ENCODE assay signal across 13 cellular contexts in genomic region chrX:29687687-29688086, GRCh38.
A peak's percentile ranks its signal among the peaks of the same experiment; 100 is the strongest.
DNase-seq lines count a peak whose midpoint lies in the region; ATAC-seq, FAIRE-seq and TF ChIP-seq lines count a peak whose summit lies in the region.
"Had no signal": no experiment of that assay in that cellular context is flagged by ENCODE, and none has a peak within 500 bp of the region (broad histone marks: within the 10 kb centered on the region; RNA-seq: fewer than 3 reads in every experiment).

No MANE protein-coding gene starts in this region.

- H3K4me3 ChIP-seq in cardiac muscle cell (no peak overlapping the region), adipocyte (ENCODE audit: low read length) (no peak overlapping the region)
- H3K4me3 ChIP-seq: K562 had no signal

- TF ChIP-seq CTCF in cardiac muscle cell (IDR thresholded peaks at IDR 0.05; ENCODE audit: low read depth, low read length) = peak; percentile 27

- H3K9me3 ChIP-seq in cardiac muscle cell (ENCODE audit: low read depth) (no peaks in the 10 kb centered on the region), adipocyte (ENCODE audit: control insufficient read depth, low read length) (no peaks in the 10 kb centered on the region)

- H3K27ac ChIP-seq in cardiac muscle cell = no peak overlapping the region

- no peak overlapping the region for H3K9ac ChIP-seq in adipocyte (ENCODE audit: low read length)

- H3K27me3 ChIP-seq in cardiac muscle cell (no peaks in the 10 kb centered on the region), adipocyte (replicated peaks; ENCODE audit: control insufficient read depth, insufficient read depth, low read length) (no peaks in the 10 kb centered on the region)

- ATAC-seq in Right ventricle myocardium superior (ENCODE audit: poor library complexity) = no peak
- no peak for ATAC-seq in HG03457 (IDR thresholded peaks at IDR 0.05; ENCODE audit: unreplicated experiment)
- no peak for ATAC-seq in left colon
- ATAC-seq: activated CD8-positive, alpha-beta T cell treated with anti-CD3 and anti-CD28 coated beads, Interleukin-2, amount 10 ng/mL, durations not matched to agents 7 days and 5 days; K562 had no signal

- H3K36me3 ChIP-seq in cardiac muscle cell (no peaks in the 10 kb centered on the region), adipocyte (ENCODE audit: control insufficient read depth, insufficient read depth, low read length, severe bottlenecking) (no peaks in the 10 kb centered on the region)

- H3K4me1 ChIP-seq in cardiac muscle cell (ENCODE audit: low read depth) = no peaks in the 10 kb centered on the region
- peaks cover 5% of the 10 kb centered on the region for H3K4me1 ChIP-seq in adipocyte (ENCODE audit: control insufficient read depth, insufficient read depth, low read length)

- DNase-seq in cardiac muscle cell (ENCODE audit: low read depth in 1 of 2, low spot score in 1 of 2) = peak in 1 of 2 donors; percentile 71
- no peak for DNase-seq in Right ventricle myocardium superior
- peak; percentile 42 for DNase-seq in adipocyte (ENCODE audit: low read depth)
- DNase-seq in foreskin melanocyte = peak; percentile 57
- no peak for DNase-seq in left colon
- DNase-seq in RCC 7860 (ENCODE audit: low spot score) = no peak
- no peak for DNase-seq in cerebellar nuclear complex (lab: John Stamatoyannopoulos, UW)
- DNase-seq: activated CD8-positive, alpha-beta T cell treated with anti-CD3 and anti-CD28 coated beads, Interleukin-2, amount 10 ng/mL, durations not matched to agents 7 days and 5 days; activated naive CD4-positive, alpha-beta T cell treated with anti-CD3 and anti-CD28 coated beads, Interleukin-2, amount 50 U/mL, for 16 hours; stimulated activated CD4-positive, alpha-beta T cell treated with anti-CD3 and anti-CD28 coated beads, Interleukin-15, amount 100 ng/mL, for 24 hours had no signal

- intact Hi-C loops in Right ventricle myocardium superior (cut with DNase I) = no loop called here
- intact Hi-C loops in left colon (cut with DNase I, micrococcal nuclease) = no loop called here

- no peak for FAIRE-seq in RCC 7860 (lab: Jason Lieb, UNC)
- FAIRE-seq: G401.6, K562 had no signal

Comparison
In these comparisons a context has a peak if more than half of its experiments do, and no peak if none do; other contexts are left out.
1. DNase-seq: peak in adipocyte (single experiment) and foreskin melanocyte (single experiment); none in Right ventricle myocardium superior (single experiment), left colon (0 of 2), RCC 7860 (single experiment) and cerebellar nuclear complex (0 of 2).